ENCODE assay signal across 1 cellular context in genomic region chr6:95742895-95743294, GRCh38.
A peak's percentile ranks its signal among the peaks of the same experiment; 100 is the strongest.
TF ChIP-seq lines count a peak whose summit lies in the region.

No MANE protein-coding gene starts in this region.

TF ChIP-seq in SK-N-SH, 30 proteins besides CTCF, POLR2A, EP300 and RAD21 (continued from another document):
- TF ChIP-seq PBX3 (IDR thresholded peaks at IDR 0.05) (no peak), GATA2 (CRISPR knock-in tag; IDR thresholded peaks at IDR 0.05) (peak; percentile 56)
